Comparison of ENCODE assay signal across 1 cellular context in the genomic region with DNA sequence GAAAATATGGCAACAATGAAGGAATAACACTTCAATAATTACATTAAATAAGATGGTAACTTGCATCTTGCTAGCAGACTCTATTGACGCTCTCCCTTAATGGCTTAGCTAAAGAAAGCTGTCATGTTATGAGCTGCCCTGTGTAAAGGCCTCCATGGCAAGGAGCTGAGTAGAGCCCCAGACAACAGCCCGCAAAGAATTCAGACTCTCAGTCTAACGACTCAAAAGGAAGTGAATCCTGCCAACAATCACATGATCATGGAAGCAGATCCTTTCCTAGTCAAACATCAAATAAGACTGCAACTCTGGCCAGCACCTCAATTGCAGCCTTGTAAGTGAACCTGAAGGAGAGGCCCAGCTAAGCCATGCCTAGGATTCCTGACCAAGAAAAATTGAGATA.
TF ChIP-seq lines count a peak whose summit lies in the region.

No MANE protein-coding gene starts in this region.

TF ChIP-seq in GM23338, 12 proteins besides CTCF, POLR2A, EP300 and RAD21 (continued from another document):
- TF ChIP-seq, protein P1, sequence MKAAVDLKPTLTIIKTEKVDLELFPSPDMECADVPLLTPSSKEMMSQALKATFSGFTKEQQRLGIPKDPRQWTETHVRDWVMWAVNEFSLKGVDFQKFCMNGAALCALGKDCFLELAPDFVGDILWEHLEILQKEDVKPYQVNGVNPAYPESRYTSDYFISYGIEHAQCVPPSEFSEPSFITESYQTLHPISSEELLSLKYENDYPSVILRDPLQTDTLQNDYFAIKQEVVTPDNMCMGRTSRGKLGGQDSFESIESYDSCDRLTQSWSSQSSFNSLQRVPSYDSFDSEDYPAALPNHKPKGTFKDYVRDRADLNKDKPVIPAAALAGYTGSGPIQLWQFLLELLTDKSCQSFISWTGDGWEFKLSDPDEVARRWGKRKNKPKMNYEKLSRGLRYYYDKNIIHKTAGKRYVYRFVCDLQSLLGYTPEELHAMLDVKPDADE (IDR thresholded peaks at IDR 0.05), result no peak
- TF ChIP-seq CREB1 (CRISPR knock-in tag; IDR thresholded peaks at IDR 0.05; ENCODE audit: low read depth) (no peak), EZH2 (IDR thresholded peaks at IDR 0.05; ENCODE audit: low read depth, unreplicated experiment) (no peak), ZNF331 (CRISPR knock-in tag; IDR thresholded peaks at IDR 0.05; ENCODE audit: low read depth) (no peak), ZNF114 (CRISPR knock-in tag; IDR thresholded peaks at IDR 0.05) (no peak), POLR2AphosphoS5 (IDR thresholded peaks at IDR 0.05; ENCODE audit: low read depth) (no peak), JUNB (IDR thresholded peaks at IDR 0.05; ENCODE audit: unreplicated experiment) (no peak), STAT1 (IDR thresholded peaks at IDR 0.05; ENCODE audit: unreplicated experiment) (no peak), NANOG (IDR thresholded peaks at IDR 0.05; ENCODE audit: borderline replicate concordance) (no peak)
- TF ChIP-seq, protein P2, sequence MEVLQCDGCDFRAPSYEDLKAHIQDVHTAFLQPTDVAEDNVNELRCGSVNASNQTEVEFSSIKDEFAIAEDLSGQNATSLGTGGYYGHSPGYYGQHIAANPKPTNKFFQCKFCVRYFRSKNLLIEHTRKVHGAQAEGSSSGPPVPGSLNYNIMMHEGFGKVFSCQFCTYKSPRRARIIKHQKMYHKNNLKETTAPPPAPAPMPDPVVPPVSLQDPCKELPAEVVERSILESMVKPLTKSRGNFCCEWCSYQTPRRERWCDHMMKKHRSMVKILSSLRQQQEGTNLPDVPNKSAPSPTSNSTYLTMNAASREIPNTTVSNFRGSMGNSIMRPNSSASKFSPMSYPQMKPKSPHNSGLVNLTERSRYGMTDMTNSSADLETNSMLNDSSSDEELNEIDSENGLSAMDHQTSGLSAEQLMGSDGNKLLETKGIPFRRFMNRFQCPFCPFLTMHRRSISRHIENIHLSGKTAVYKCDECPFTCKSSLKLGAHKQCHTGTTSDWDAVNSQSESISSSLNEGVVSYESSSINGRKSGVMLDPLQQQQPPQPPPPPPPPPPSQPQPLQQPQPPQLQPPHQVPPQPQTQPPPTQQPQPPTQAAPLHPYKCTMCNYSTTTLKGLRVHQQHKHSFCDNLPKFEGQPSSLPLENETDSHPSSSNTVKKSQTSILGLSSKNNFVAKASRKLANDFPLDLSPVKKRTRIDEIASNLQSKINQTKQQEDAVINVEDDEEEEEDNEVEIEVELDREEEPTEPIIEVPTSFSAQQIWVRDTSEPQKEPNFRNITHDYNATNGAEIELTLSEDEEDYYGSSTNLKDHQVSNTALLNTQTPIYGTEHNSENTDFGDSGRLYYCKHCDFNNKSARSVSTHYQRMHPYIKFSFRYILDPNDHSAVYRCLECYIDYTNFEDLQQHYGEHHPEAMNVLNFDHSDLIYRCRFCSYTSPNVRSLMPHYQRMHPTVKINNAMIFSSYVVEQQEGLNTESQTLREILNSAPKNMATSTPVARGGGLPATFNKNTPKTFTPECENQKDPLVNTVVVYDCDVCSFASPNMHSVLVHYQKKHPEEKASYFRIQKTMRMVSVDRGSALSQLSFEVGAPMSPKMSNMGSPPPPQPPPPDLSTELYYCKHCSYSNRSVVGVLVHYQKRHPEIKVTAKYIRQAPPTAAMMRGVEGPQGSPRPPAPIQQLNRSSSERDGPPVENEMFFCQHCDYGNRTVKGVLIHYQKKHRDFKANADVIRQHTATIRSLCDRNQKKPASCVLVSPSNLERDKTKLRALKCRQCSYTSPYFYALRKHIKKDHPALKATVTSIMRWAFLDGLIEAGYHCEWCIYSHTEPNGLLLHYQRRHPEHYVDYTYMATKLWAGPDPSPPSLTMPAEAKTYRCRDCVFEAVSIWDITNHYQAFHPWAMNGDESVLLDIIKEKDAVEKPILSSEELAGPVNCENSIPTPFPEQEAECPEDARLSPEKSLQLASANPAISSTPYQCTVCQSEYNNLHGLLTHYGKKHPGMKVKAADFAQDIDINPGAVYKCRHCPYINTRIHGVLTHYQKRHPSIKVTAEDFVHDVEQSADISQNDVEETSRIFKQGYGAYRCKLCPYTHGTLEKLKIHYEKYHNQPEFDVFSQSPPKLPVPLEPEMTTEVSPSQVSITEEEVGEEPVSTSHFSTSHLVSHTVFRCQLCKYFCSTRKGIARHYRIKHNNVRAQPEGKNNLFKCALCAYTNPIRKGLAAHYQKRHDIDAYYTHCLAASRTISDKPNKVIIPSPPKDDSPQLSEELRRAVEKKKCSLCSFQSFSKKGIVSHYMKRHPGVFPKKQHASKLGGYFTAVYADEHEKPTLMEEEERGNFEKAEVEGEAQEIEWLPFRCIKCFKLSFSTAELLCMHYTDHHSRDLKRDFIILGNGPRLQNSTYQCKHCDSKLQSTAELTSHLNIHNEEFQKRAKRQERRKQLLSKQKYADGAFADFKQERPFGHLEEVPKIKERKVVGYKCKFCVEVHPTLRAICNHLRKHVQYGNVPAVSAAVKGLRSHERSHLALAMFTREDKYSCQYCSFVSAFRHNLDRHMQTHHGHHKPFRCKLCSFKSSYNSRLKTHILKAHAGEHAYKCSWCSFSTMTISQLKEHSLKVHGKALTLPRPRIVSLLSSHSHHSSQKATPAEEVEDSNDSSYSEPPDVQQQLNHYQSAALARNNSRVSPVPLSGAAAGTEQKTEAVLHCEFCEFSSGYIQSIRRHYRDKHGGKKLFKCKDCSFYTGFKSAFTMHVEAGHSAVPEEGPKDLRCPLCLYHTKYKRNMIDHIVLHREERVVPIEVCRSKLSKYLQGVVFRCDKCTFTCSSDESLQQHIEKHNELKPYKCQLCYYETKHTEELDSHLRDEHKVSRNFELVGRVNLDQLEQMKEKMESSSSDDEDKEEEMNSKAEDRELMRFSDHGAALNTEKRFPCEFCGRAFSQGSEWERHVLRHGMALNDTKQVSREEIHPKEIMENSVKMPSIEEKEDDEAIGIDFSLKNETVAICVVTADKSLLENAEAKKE (CRISPR knock-in tag; IDR thresholded peaks at IDR 0.05), result no peak
TF ChIP-seq in GM23338: peak in this region for 0.
